8 cellular contexts compared by ENCODE assay signal in the genomic region with DNA sequence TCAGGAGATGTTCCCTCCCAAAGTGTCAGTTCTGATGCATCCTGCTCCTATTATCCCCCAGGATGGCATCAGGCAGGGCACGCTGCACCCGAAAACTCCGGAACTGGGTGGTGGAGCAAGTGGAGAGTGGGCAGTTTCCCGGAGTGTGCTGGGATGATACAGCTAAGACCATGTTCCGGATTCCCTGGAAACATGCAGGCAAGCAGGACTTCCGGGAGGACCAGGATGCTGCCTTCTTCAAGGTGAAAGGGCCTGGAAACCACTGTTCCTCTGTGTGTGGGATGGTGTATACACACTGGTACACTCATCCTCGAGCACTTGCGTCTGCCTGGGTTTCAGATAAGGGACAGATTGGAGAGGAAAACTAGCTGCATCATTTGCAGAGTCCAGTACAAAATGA. TPM values are rescaled to one million over a fixed set of nuclear protein-coding genes. Genes with fewer than 3 reads are reported as not detected.
A peak's percentile ranks its signal among the peaks of the same experiment; 100 is the strongest.
DNase-seq lines count a peak whose midpoint lies in the region; ATAC-seq and TF ChIP-seq lines count a peak whose summit lies in the region.

No MANE protein-coding gene starts in this region.

- H3K4me1 ChIP-seq in heart left ventricle: peaks cover 0 to 64% (median 22%) of the 10 kb centered on the region in 12 donors
- peaks cover 22% of the 10 kb centered on the region for H3K4me1 ChIP-seq in mucosa of descending colon (ENCODE audit: low read depth)
- H3K4me1 ChIP-seq in urinary bladder (ENCODE audit: insufficient read depth): no peaks in the 10 kb centered on the region

- peaks cover 5 to 90% (median 76%) of the 10 kb centered on the region in 9 donors for H3K36me3 ChIP-seq in heart left ventricle
- H3K36me3 ChIP-seq in mucosa of descending colon (ENCODE audit: low read depth): peaks cover 2% of the 10 kb centered on the region
- no peaks in the 10 kb centered on the region for H3K36me3 ChIP-seq in urinary bladder (ENCODE audit: insufficient read depth)

- intact Hi-C loops in heart left ventricle (cut with DNase I): loop anchor here in 3 of 10 donors (5.0 to 10.0 kb wide), 3 partner anchors 55 to 147 kb away; no protein-coding TSS in a partner anchor
- intact Hi-C loops in cardiac septum (cut with DNase I): no loop called here
- intact Hi-C loops in mucosa of descending colon (cut with DNase I, micrococcal nuclease): no loop called here

- no peak for TF ChIP-seq POLR2A in heart left ventricle (IDR thresholded peaks at IDR 0.05)

- peak in 2 of 5 donors; percentile 18 to 42 for DNase-seq in heart left ventricle
- DNase-seq in cardiac septum (ENCODE audit: low spot score): no peak
- DNase-seq in caudate nucleus (lab: John Stamatoyannopoulos, UW): peak in 2 of 61 donors; percentile 6 to 16
- peak in 1 of 3 donors; percentile 46 for DNase-seq in mucosa of descending colon

- H3K4me3 ChIP-seq in heart left ventricle: peak overlapping the region; percentile 36 to 85 (median 72)
- peak overlapping the region; percentile 31 for H3K4me3 ChIP-seq in mucosa of descending colon
- peak overlapping the region; percentile 66 for H3K4me3 ChIP-seq in urinary bladder (ENCODE audit: low read depth, low read length)

- TF ChIP-seq CTCF in heart left ventricle (IDR thresholded peaks at IDR 0.05) (no peak), mucosa of descending colon (IDR thresholded peaks at IDR 0.05) (no peak)

- H3K27ac ChIP-seq in heart left ventricle (peak overlapping the region; percentile 82 to 100 (median 97)), caudate nucleus (ENCODE audit: low read depth, low read length) (peak overlapping the region; percentile 97), urinary bladder (ENCODE audit: low read depth) (no peak overlapping the region)

- no peaks in the 10 kb centered on the region for H3K27me3 ChIP-seq in heart left ventricle

- ATAC-seq in heart left ventricle (peak in 2 of 4 donors; percentile 5 to 11), mucosa of descending colon (no peak), HG03095 (IDR thresholded peaks at IDR 0.05; ENCODE audit: unreplicated experiment) (no peak), HG02678 (IDR thresholded peaks at IDR 0.05; ENCODE audit: unreplicated experiment) (no peak), GM19035 (IDR thresholded peaks at IDR 0.05; ENCODE audit: unreplicated experiment) (no peak)

- 33 to 47% (median 38%) methylated on average over 8 of the region's 8 CpGs for WGBS in heart left ventricle, 4 donors
- 55% methylated on average over 8 of the region's 8 CpGs for WGBS in urinary bladder

- H3K9me3 ChIP-seq in heart left ventricle: no peaks in the 10 kb centered on the region
- no peaks in the 10 kb centered on the region for H3K9me3 ChIP-seq in mucosa of descending colon

RNA-seq across cellular contexts. Expression of a gene that starts 1.0 kb away (rescaled TPM):
- total RNA-seq in heart left ventricle (100 to 1,000 TPM in 1 of 9 donors, 10 to 100 TPM in 8; 23.4 to 169 (median 29.8) TPM), cardiac septum (44.8 TPM), mucosa of descending colon (100 to 1,000 TPM in 2 of 3 donors, 10 to 100 TPM in 1; 78.7 to 119 (median 103) TPM), urinary bladder (56.8 TPM)
- polyA plus RNA-seq in heart left ventricle (10 to 100 TPM; 26.6 to 30.4 TPM), urinary bladder (106 TPM)

RNA-seq across cellular contexts. Expression of a gene that starts 9.8 kb away (rescaled TPM):
- total RNA-seq in heart left ventricle: 10 to 100 TPM in 2 of 9 donors, 1 to 10 TPM in 6, under 1 TPM in 1; 0.32 to 25.3 (median 4.4) TPM
- polyA plus RNA-seq in heart left ventricle: 1 to 10 TPM; 2.2 to 4.8 TPM
- total RNA-seq in cardiac septum: 5.7 TPM
- 10 to 100 TPM; 14.9 to 17.0 (median 16.8) TPM for total RNA-seq in mucosa of descending colon
- total RNA-seq in urinary bladder: 5.8 TPM
- 8.5 TPM for polyA plus RNA-seq in urinary bladder

RNA-seq across cellular contexts. Expression of a gene that starts 14.8 kb away (rescaled TPM):
- total RNA-seq in heart left ventricle (10 to 100 TPM; 31.6 to 54.2 (median 36.6) TPM), cardiac septum (31.3 TPM), mucosa of descending colon (10 to 100 TPM; 52.8 to 66.2 (median 59.0) TPM), urinary bladder (30.8 TPM)
- polyA plus RNA-seq in heart left ventricle (10 to 100 TPM; 36.4 to 38.3 TPM), urinary bladder (45.8 TPM)

RNA-seq across cellular contexts. Expression of a gene that starts 15.7 kb away (rescaled TPM):
- total RNA-seq in heart left ventricle: 100 to 1,000 TPM in 3 of 9 donors, 10 to 100 TPM in 6; 51.4 to 360 (median 80.8) TPM
- polyA plus RNA-seq in heart left ventricle: 100 to 1,000 TPM in 1 of 2 donors, 10 to 100 TPM in 1; 90.4 to 222 TPM
- total RNA-seq in cardiac septum: 49.7 TPM
- 100 to 1,000 TPM; 141 to 295 (median 191) TPM for total RNA-seq in mucosa of descending colon
- total RNA-seq in urinary bladder: 67.9 TPM
- 97.7 TPM for polyA plus RNA-seq in urinary bladder

RNA-seq across cellular contexts. Expression of a gene that starts 20.7 kb away (rescaled TPM):
- total RNA-seq in heart left ventricle: 10 to 100 TPM in 8 of 9 donors, 1 to 10 TPM in 1; 9.6 to 18.7 (median 13.8) TPM
- polyA plus RNA-seq in heart left ventricle: 10 to 100 TPM; 20.1 to 30.6 TPM
- total RNA-seq in cardiac septum: 14.6 TPM
- total RNA-seq in mucosa of descending colon: 10 to 100 TPM; 18.3 to 24.9 (median 20.4) TPM
- total RNA-seq in urinary bladder: 5.0 TPM
- 24.4 TPM for polyA plus RNA-seq in urinary bladder
